In genomic region chr4:95963456-95963855, GRCh38 we compare ENCODE assay signal across 22 cellular contexts.
"Had no signal": no experiment of that assay in that cellular context is flagged by ENCODE, and none has a peak within 500 bp of the region (broad histone marks: within the 10 kb centered on the region; RNA-seq: fewer than 3 reads in every experiment).

No MANE protein-coding gene starts in this region.

- FAIRE-seq: endometrium, kidney had no signal

- H3K4me3 Mint-ChIP-seq: effector memory CD8-positive, alpha-beta T cell; naive thymus-derived CD8-positive, alpha-beta T cell; nephron progenitor cell; stimulated activated memory B cell treated with anti-CD40 and anti-IgM and Interleukin-4, amounts not matched to agents 10 μg/mL and 1 μg/mL and 100 μg/mL, for 72 hours; type B pancreatic cell had no signal

- H3K36me3 ChIP-seq: gastrocnemius medialis, left lung, ovary, right atrium auricular region, sigmoid colon, tibial artery had no signal

- H3K4me1 Mint-ChIP-seq: naive thymus-derived CD8-positive, alpha-beta T cell; nephron progenitor cell; stimulated activated memory B cell treated with anti-CD40 and anti-IgM and Interleukin-4, amounts not matched to agents 10 μg/mL and 1 μg/mL and 100 μg/mL, for 72 hours had no signal

- H3K27ac ChIP-seq: gastrocnemius medialis, left lung, ovary, right atrium auricular region, sigmoid colon, testis, tibial artery had no signal

- H3K4me3 ChIP-seq: gastrocnemius medialis, left lung, ovary, right atrium auricular region, sigmoid colon, testis, tibial artery had no signal

- H3K27ac Mint-ChIP-seq: effector memory CD8-positive, alpha-beta T cell; naive thymus-derived CD8-positive, alpha-beta T cell; nephron progenitor cell; stimulated activated memory B cell treated with anti-CD40 and anti-IgM and Interleukin-4, amounts not matched to agents 10 μg/mL and 1 μg/mL and 100 μg/mL, for 72 hours; type B pancreatic cell had no signal

- H3K4me1 ChIP-seq: gastrocnemius medialis, left lung, right atrium auricular region, sigmoid colon, testis, tibial artery had no signal

- H3K27me3 Mint-ChIP-seq: effector memory CD8-positive, alpha-beta T cell; stimulated activated memory B cell treated with anti-CD40 and anti-IgM and Interleukin-4, amounts not matched to agents 10 μg/mL and 1 μg/mL and 100 μg/mL, for 72 hours had no signal

- H3K9me3 ChIP-seq: gastrocnemius medialis, left lung, ovary, right atrium auricular region, sigmoid colon, testis, tibial artery had no signal

- H3K36me3 Mint-ChIP-seq: naive thymus-derived CD8-positive, alpha-beta T cell; stimulated activated memory B cell treated with anti-CD40 and anti-IgM and Interleukin-4, amounts not matched to agents 10 μg/mL and 1 μg/mL and 100 μg/mL, for 72 hours; type B pancreatic cell had no signal

- ATAC-seq: effector memory CD8-positive, alpha-beta T cell; gastrocnemius medialis; left lung; naive thymus-derived CD8-positive, alpha-beta T cell; stimulated activated memory B cell treated with anti-CD40 and anti-IgM and Interleukin-4, amounts not matched to agents 10 μg/mL and 1 μg/mL and 100 μg/mL, for 72 hours; stimulated activated naive CD8-positive, alpha-beta T cell treated with anti-CD3 and anti-CD28 coated beads, Interleukin-15, Interleukin-2, amounts not matched to agents 100 U/mL and 50 U/mL, for 24 hours had no signal

- H3K27me3 ChIP-seq: gastrocnemius medialis, left lung, ovary, right atrium auricular region, sigmoid colon, testis, tibial artery had no signal

- DNase-seq: cerebellar nuclear complex; cortex of kidney; effector memory CD8-positive, alpha-beta T cell; gastrocnemius medialis; head of caudate nucleus; kidney; left lung; mesendoderm; naive thymus-derived CD8-positive, alpha-beta T cell; nephron progenitor cell; occipital lobe; ovary; sigmoid colon; stimulated activated CD4-positive, alpha-beta T cell treated with anti-CD3 and anti-CD28 coated beads, Interleukin-4, amount 100 ng/mL, for 4 hours; stimulated activated naive CD8-positive, alpha-beta T cell treated with anti-CD3 and anti-CD28 coated beads, Interleukin-15, Interleukin-2, amounts not matched to agents 100 U/mL and 50 U/mL, for 24 hours; substantia nigra; testis; tibial artery had no signal
